ENCODE assay signal across 24 cellular contexts in the genomic region with DNA sequence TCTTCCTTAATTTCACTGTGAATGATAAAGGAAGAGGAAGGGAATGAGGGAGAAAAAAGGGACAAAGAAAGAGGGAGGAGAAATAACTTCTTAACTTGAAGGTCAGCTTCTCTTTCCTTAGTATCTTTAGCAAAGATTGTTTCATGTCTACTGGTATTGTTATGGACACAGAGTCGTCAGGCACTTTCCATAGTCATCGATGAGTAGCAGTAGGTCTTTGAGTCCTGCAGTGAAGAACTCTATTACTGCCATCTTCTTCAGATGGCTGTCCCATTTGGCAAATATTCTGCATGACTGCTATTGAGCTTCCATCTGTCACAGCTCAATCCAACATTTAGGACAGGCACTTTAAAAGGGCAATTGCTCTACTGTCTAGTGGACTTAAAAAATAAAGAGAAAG.
"Had no signal": no experiment of that assay in that cellular context is flagged by ENCODE, and none has a peak within 500 bp of the region (broad histone marks: within the 10 kb centered on the region; RNA-seq: fewer than 3 reads in every experiment).

No MANE protein-coding gene starts in this region.

- ATAC-seq: activated T-cell treated with anti-CD3 and anti-CD28 coated beads, Interleukin-2, amount 50 U/mL, for 4 hours; K562; Panc1; Right ventricle myocardium inferior had no signal

- H3K36me3 ChIP-seq: brain microvascular endothelial cell, cardiac muscle cell, colonic mucosa had no signal

- H3K27me3 Mint-ChIP-seq: activated naive CD4-positive, alpha-beta T cell treated with anti-CD3 and anti-CD28 coated beads, Interleukin-2, amount 10 ng/mL, durations not matched to agents 7 days and 5 days; activated naive CD8-positive, alpha-beta T cell treated with anti-CD3 and anti-CD28 coated beads for 36 hours had no signal

- H3K9me3 ChIP-seq: colonic mucosa, SK-N-SH had no signal

- DNase-seq: activated CD4-positive, alpha-beta T cell treated with anti-CD3 and anti-CD28 coated beads for 48 hours; activated CD4-positive, alpha-beta T cell treated with anti-CD3 and anti-CD28 coated beads, Interleukin-2, amount 50 U/mL, for 48 hours; activated CD4-positive, CD25-positive, alpha-beta regulatory T cell treated with anti-CD3 and anti-CD28 coated beads, Interleukin-2, amount 50 U/mL, for 72 hours; activated gamma-delta T cell treated with Interleukin-2 at 50 U/mL for 16 hours; activated naive CD4-positive, alpha-beta T cell treated with anti-CD3 and anti-CD28 coated beads, Interleukin-2, amount 10 ng/mL, durations not matched to agents 7 days and 5 days; activated naive CD8-positive, alpha-beta T cell treated with anti-CD3 and anti-CD28 coated beads for 36 hours; activated T-cell treated with anti-CD3 and anti-CD28 coated beads, Interleukin-2, amount 50 U/mL, for 4 hours; brain microvascular endothelial cell; cerebellar nuclear complex; colonic mucosa; Kasumi-1; NCI-H1048; NCI-H146; NCI-H2029; NCI-H526; NCI-H82; RPMI8226; SK-N-SH had no signal

- H3K4me1 ChIP-seq: colonic mucosa had no signal

- H3K4me3 ChIP-seq: cardiac muscle cell, colonic mucosa, K562 had no signal

- H3K9me3 Mint-ChIP-seq: activated T-cell treated with anti-CD3 and anti-CD28 coated beads, Interleukin-2, amount 50 U/mL, for 4 hours had no signal

- H3K4me2 ChIP-seq: SK-N-SH had no signal

- H3K4me1 Mint-ChIP-seq: activated naive CD4-positive, alpha-beta T cell treated with anti-CD3 and anti-CD28 coated beads, Interleukin-2, amount 10 ng/mL, durations not matched to agents 7 days and 5 days; activated naive CD8-positive, alpha-beta T cell treated with anti-CD3 and anti-CD28 coated beads for 36 hours had no signal

- H3K27ac ChIP-seq: brain microvascular endothelial cell, cardiac muscle cell, colonic mucosa had no signal

- H3K27ac Mint-ChIP-seq: activated naive CD4-positive, alpha-beta T cell treated with anti-CD3 and anti-CD28 coated beads, Interleukin-2, amount 10 ng/mL, durations not matched to agents 7 days and 5 days; activated naive CD8-positive, alpha-beta T cell treated with anti-CD3 and anti-CD28 coated beads for 36 hours; activated T-helper 2 cell treated with anti-CD3 and anti-CD28 coated beads, Interferon-gamma antibody, Interleukin-2, Interleukin-4, amounts not matched to agents 10 μg/mL and 5 μg/mL and 100 μg/mL, durations not matched to agents 14 hours and 24 hours and 36 hours; T-helper 1 cell treated with Interleukin-12 subunit alpha and Interleukin-12 subunit beta and Interleukin-4 antibody, amounts not matched to agents 30 μg/mL and 1 μg/mL, for 36 hours had no signal

- H3K27me3 ChIP-seq: brain microvascular endothelial cell, cardiac muscle cell, colonic mucosa had no signal

- H3K9me2 ChIP-seq: SK-N-SH had no signal

- H3K4me3 Mint-ChIP-seq: activated naive CD4-positive, alpha-beta T cell treated with anti-CD3 and anti-CD28 coated beads, Interleukin-2, amount 10 ng/mL, durations not matched to agents 7 days and 5 days; activated naive CD8-positive, alpha-beta T cell treated with anti-CD3 and anti-CD28 coated beads for 36 hours; activated T-cell treated with anti-CD3 and anti-CD28 coated beads, Interleukin-2, amount 50 U/mL, for 4 hours; T-helper 1 cell treated with Interleukin-12 subunit alpha and Interleukin-12 subunit beta and Interleukin-4 antibody, amounts not matched to agents 30 μg/mL and 1 μg/mL, for 36 hours had no signal

- H3K36me3 Mint-ChIP-seq: activated naive CD4-positive, alpha-beta T cell treated with anti-CD3 and anti-CD28 coated beads, Interleukin-2, amount 10 ng/mL, durations not matched to agents 7 days and 5 days; activated naive CD8-positive, alpha-beta T cell treated with anti-CD3 and anti-CD28 coated beads for 36 hours had no signal
